12 cellular contexts compared by ENCODE assay signal in the genomic region with DNA sequence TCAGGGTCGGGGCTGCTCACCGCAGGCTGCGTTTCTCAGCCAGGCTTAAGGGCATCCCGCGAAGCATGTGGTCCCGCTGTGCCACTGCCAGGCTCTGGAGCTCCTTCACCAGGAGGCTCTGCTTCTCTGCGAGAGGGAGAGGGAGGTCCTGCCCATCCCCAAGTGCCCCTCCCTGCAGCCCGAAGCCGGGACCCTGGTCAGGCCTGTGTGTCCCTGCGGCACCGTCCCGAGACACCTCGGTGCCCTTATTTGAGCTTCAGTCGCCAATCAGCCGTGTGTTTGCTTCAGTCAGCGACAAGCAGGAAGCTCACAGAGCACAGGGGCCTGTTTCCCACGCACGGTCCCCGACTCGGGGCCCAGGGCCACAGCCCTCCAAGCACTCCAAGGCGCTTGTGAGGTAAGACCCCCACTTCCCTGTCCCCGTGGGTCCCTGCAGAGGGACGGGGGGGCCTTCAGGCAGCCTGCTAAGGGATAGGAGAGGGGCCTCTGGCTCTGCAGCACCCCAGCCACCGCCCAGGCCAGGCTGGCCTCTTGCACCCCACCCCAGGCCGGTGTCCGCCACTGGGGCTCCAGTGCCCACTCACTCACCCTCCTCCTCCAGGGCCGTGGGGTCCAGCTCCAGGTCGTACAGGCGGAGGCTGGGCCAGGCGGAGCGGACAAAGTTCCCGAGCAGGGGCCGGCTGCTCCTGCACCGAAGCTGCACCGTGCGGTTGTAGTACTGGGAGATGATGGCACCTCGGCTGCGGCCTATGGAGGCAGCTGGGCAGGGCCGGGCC. TPM values are rescaled to one million over a fixed set of nuclear protein-coding genes. Genes with fewer than 3 reads are reported as not detected.
DNase-seq lines count a peak whose midpoint lies in the region; ATAC-seq, FAIRE-seq and TF ChIP-seq lines count a peak whose summit lies in the region.
"Had no signal": no experiment of that assay in that cellular context is flagged by ENCODE, and none has a peak within 500 bp of the region (broad histone marks: within the 10 kb centered on the region; RNA-seq: fewer than 3 reads in every experiment).

No MANE protein-coding gene starts in this region.

- TF ChIP-seq CTCF in DOHH2 (IDR thresholded peaks at IDR 0.05; ENCODE audit: low read depth, low read length, poor library complexity, severe bottlenecking) (no peak), K562 (IDR thresholded peaks at IDR 0.05 in 2 of 3, conservative IDR thresholded peaks at IDR 0.05 in 1 of 3; ENCODE audit: insufficient read depth in 2 of 3, low read depth in 1 of 3, low read length in 3 of 3) (no peak), psoas muscle (IDR thresholded peaks at IDR 0.05) (no peak)

- H2AFZ ChIP-seq in K562 (ENCODE audit: low read depth, low read length), result no peak overlapping the region

- peaks cover 88% of the 10 kb centered on the region for H3K4me1 ChIP-seq in DOHH2 (ENCODE audit: control insufficient read depth, low read length)
- H3K4me1 ChIP-seq in NT2/D1 (ENCODE audit: insufficient read depth, insufficient read length), result peaks cover 37% of the 10 kb centered on the region
- peaks cover 22 to 85% of the 10 kb centered on the region in 2 experiments for H3K4me1 ChIP-seq in K562 (replicated peaks in 1 of 2; ENCODE audit: control insufficient read depth in 2 of 2, insufficient read depth in 2 of 2, low read length in 2 of 2)
- H3K4me1 ChIP-seq in psoas muscle, result peaks cover 9% of the 10 kb centered on the region

- no TSS peak for BruUV-seq in K562 (replicated peaks; lab: Mats Ljungman, UMichigan)

- ATAC-seq in K562 (no peak), psoas muscle (no peak)
- ATAC-seq in activated CD4-positive, CD25-positive, alpha-beta regulatory T cell treated with anti-CD3 and anti-CD28 coated beads, Interleukin-2, amount 50 U/mL, for 24 hours, result no peak

- no peak for TF ChIP-seq POLR2A in K562 (conservative IDR thresholded peaks at IDR 0.05)

- H3K9me1 ChIP-seq in K562 (ENCODE audit: control insufficient read depth, insufficient read depth, low read length), result no peaks in the 10 kb centered on the region

- no peak for FAIRE-seq in K562 (lab: Jason Lieb, UNC)
- FAIRE-seq: colon, HTR-8/SVneo had no signal

- POLR2A ChIA-PET in K562 (lab: Yijun Ruan, JAX), result interaction anchor here (0.8 kb wide), 1 partner anchor 11 kb away, joined by 3 read pairs; no protein-coding TSS in a partner anchor

- WGBS in K562 (ENCODE audit: insufficient coverage, low coverage, missing lambda C conversion rate), result 96% methylated on average over 25 of the region's 39 CpGs
- 78 to 87% (median 80%) methylated on average over 33 to 39 of the region's 39 CpGs for WGBS in psoas muscle, 3 donors

- no peak for DNase-seq in NT2/D1 (ENCODE audit: low read depth, low spot score)
- DNase-seq in K562 (ENCODE audit: extremely low read depth in 1 of 4, low spot score in 3 of 4), result no peak
- DNase-seq in psoas muscle, result peak in 1 of 2 donors; percentile 52
- DNase-seq in inferior parietal cortex (ENCODE audit: extremely low spot score), result no peak
- no peak for DNase-seq in D341Med (ENCODE audit: low spot score)
- DNase-seq in NCI-H345 treated with DMSO at 0.1 percent for 48 hours (lab: John Stamatoyannopoulos, UW; ENCODE audit: unreplicated experiment), result no peak
- DNase-seq: H7 had no signal

- H3K9me2 ChIP-seq in DOHH2 (replicated peaks; ENCODE audit: control insufficient read depth, low read length), result no peaks in the 10 kb centered on the region

- peaks cover 86% of the 10 kb centered on the region for H3K79me2 ChIP-seq in DOHH2 (ENCODE audit: control insufficient read depth, low read length)
- peaks cover 80% of the 10 kb centered on the region for H3K79me2 ChIP-seq in K562 (ENCODE audit: control insufficient read depth, insufficient read depth, low read length)

- H3K9me3 ChIP-seq in DOHH2 (ENCODE audit: control insufficient read depth, insufficient read depth, low read length), result no peaks in the 10 kb centered on the region
- no peaks in the 10 kb centered on the region for H3K9me3 ChIP-seq in NT2/D1 (ENCODE audit: insufficient read depth, low read length)
- H3K9me3 ChIP-seq in K562 (replicated peaks; ENCODE audit: control insufficient read depth, insufficient read depth, low read depth, low read length), result no peaks in the 10 kb centered on the region
- no peaks in the 10 kb centered on the region for H3K9me3 ChIP-seq in psoas muscle
- H3K9me3 ChIP-seq: thoracic aorta had no signal

- CTCF ChIA-PET in K562 (lab: Yijun Ruan, JAX; ENCODE audit: low intra/inter-chr PET ratio), result no interaction called here

- peaks cover 16% of the 10 kb centered on the region for H3F3A ChIP-seq in DOHH2 (ENCODE audit: control insufficient read depth, insufficient read depth)

- in situ Hi-C loops in K562 (cut with MboI), result no loop called here

- TF ChIP-seq EP300 in K562 (IDR thresholded peaks at IDR 0.05; ENCODE audit: low read length), result no peak

- no peak for TF ChIP-seq RAD21 in K562 (CRISPR knock-in tag; conservative IDR thresholded peaks at IDR 0.05 in 1 of 2, IDR thresholded peaks at IDR 0.05 in 1 of 2)

- H3K4me3 ChIP-seq in DOHH2 (ENCODE audit: low read length) (peak overlapping the region; percentile 95), NT2/D1 (ENCODE audit: insufficient read length, low read depth) (no peak overlapping the region), K562 (no peak overlapping the region), psoas muscle (peak overlapping the region; percentile 11)
- H3K4me3 ChIP-seq: thoracic aorta had no signal

- H3K27ac ChIP-seq in DOHH2 (ENCODE audit: low read depth, low read length), result peak overlapping the region; percentile 90
- H3K27ac ChIP-seq in K562 (ENCODE audit: extremely low read depth, low read depth, low read length), result no peak overlapping the region; the same call in 2 of the 3 replicates
- no peak overlapping the region for H3K27ac ChIP-seq in psoas muscle
- H3K27ac ChIP-seq: thoracic aorta had no signal

- H3K4me2 ChIP-seq in DOHH2 (ENCODE audit: low read length), result peak overlapping the region; percentile 99
- H3K4me2 ChIP-seq in K562 (ENCODE audit: insufficient read depth, low read length), result no peak overlapping the region

- H3K9ac ChIP-seq in NT2/D1 (ENCODE audit: insufficient read length, low read depth), result peak overlapping the region; percentile 63
- peak overlapping the region; percentile 82 to 95; a peak in 3 of 4 replicates for H3K9ac ChIP-seq in K562 (ENCODE audit: insufficient read depth in 1 of 2, low read depth in 2 of 2, low read length in 2 of 2)

- H3K36me3 ChIP-seq in DOHH2 (ENCODE audit: control insufficient read depth, low read length) (peaks cover 70% of the 10 kb centered on the region), NT2/D1 (ENCODE audit: insufficient read depth, insufficient read length, low read length) (peaks cover 61% of the 10 kb centered on the region), K562 (ENCODE audit: control insufficient read depth, insufficient read depth, low read length) (peaks cover 68% of the 10 kb centered on the region), psoas muscle (ENCODE audit: insufficient read depth in 1 of 2, low read depth in 1 of 2) (no peaks in the 10 kb centered on the region)
- H3K36me3 ChIP-seq: thoracic aorta had no signal

- no peaks in the 10 kb centered on the region for H4K20me1 ChIP-seq in DOHH2 (ENCODE audit: control insufficient read depth, insufficient read depth, low read depth, low read length)
- H4K20me1 ChIP-seq in K562 (replicated peaks; ENCODE audit: control insufficient read depth, insufficient read depth, low read length), result no peaks in the 10 kb centered on the region; the same call in 1 of the 2 replicates

- H3K27me3 ChIP-seq in DOHH2 (ENCODE audit: control insufficient read depth, low read length), result no peaks in the 10 kb centered on the region
- H3K27me3 ChIP-seq in NT2/D1 (ENCODE audit: insufficient read depth, insufficient read length), result no peaks in the 10 kb centered on the region
- no peaks in the 10 kb centered on the region for H3K27me3 ChIP-seq in K562 (ENCODE audit: control insufficient read depth in 2 of 2, insufficient read depth in 2 of 2, low read length in 2 of 2)
- peaks cover 0 to 35% (median 11%) of the 10 kb centered on the region in 3 donors for H3K27me3 ChIP-seq in psoas muscle (ENCODE audit: insufficient read depth in 3 of 3, low read length in 2 of 3)

- intact Hi-C loops in K562 (cut with micrococcal nuclease) (loop anchor here (5.0 kb wide), 1 partner anchor 42 kb away; the partner anchor contains the start of gene SYNGR2), psoas muscle (cut with DNase I) (no loop called here)

RNA-seq across cellular contexts. Expression of gene TMC6, which starts 3.2 kb away (rescaled TPM):
- total RNA-seq in K562 (2011; cell fraction: chromatin; rRNA removed; ENCODE audit: low replicate concordance), result 470 and 1,385 TPM in 2 replicates
- total RNA-seq in K562 (2011; cell fraction: nucleolus; rRNA removed), result 924 and 982 TPM in 2 replicates
- 574 and 584 TPM in 2 replicates for total RNA-seq in K562 (2011; cell fraction: nucleoplasm; rRNA removed)
- 183 and 200 TPM in 2 replicates for total RNA-seq in K562 (2014; rRNA removed)
- 30.2 and 33.0 TPM in 2 replicates for total RNA-seq in K562 (2014; rRNA removed; fragmentation: Illumina TruSeq; extraction: Trizol)
- total RNA-seq in K562 (2015; rRNA removed; fragmentation: Illumina TruSeq; extraction: Trizol), result 64.8 and 66.9 TPM in 2 replicates
- total RNA-seq in K562 (2021), result 304 and 351 TPM in 2 replicates
- 66.9 and 116 TPM in 2 replicates for polyA plus RNA-seq in K562 (2011; rRNA removed)
- polyA plus RNA-seq in K562 (2011; cell fraction: cytosol; rRNA removed), result 66.0 and 200 TPM in 2 replicates
- polyA plus RNA-seq in K562 (2011; cell fraction: nucleus; rRNA removed), result 537 and 1,067 TPM in 2 replicates
- polyA plus RNA-seq in K562 (2012), result 156 and 191 TPM in 2 replicates
- polyA plus RNA-seq in K562 (2014; fragmentation: Illumina TruSeq; extraction: Trizol), result 36.6 and 87.5 TPM in 2 replicates
- 1 to 10 TPM; 4.1 to 8.2 TPM for polyA plus RNA-seq in K562 (2014; fragmentation: Nextera tagmentation; extraction: Ambion mirVana)
- polyA plus RNA-seq in K562 (2014; rRNA removed), result 201 and 246 TPM in 2 replicates
- polyA minus RNA-seq in K562 (2011; rRNA and poly(A)+ RNA removed), result 21.1 and 34.2 TPM in 2 replicates
- 97.7 and 104 TPM in 2 replicates for polyA minus RNA-seq in K562 (2011; cell fraction: cytosol; rRNA and poly(A)+ RNA removed)
- 176 and 224 TPM in 2 replicates for polyA minus RNA-seq in K562 (2011; cell fraction: nucleus; rRNA and poly(A)+ RNA removed)
- 10 to 100 TPM in 1 of 4 donors, 1 to 10 TPM in 3; 6.1 to 11.0 (median 7.9) TPM for total RNA-seq in psoas muscle
- polyA plus RNA-seq in psoas muscle, result 1 to 10 TPM; 2.7 to 3.9 (median 2.8) TPM

RNA-seq across cellular contexts. Expression of gene TMC8, which starts 5.2 kb away (rescaled TPM):
- 23.0 and 64.6 TPM in 2 replicates for total RNA-seq in K562 (2011; cell fraction: chromatin; rRNA removed; ENCODE audit: low replicate concordance)
- 33.3 and 43.0 TPM in 2 replicates for total RNA-seq in K562 (2011; cell fraction: nucleolus; rRNA removed)
- total RNA-seq in K562 (2011; cell fraction: nucleoplasm; rRNA removed), result 24.9 and 26.8 TPM in 2 replicates
- total RNA-seq in K562 (2014; rRNA removed) (4.8 TPM in 2 replicates), K562 (2014; rRNA removed; fragmentation: Illumina TruSeq; extraction: Trizol) (1.0 and 1.3 TPM in 2 replicates), K562 (2015; rRNA removed; fragmentation: Illumina TruSeq; extraction: Trizol) (1.3 TPM in 2 replicates), K562 (2021) (8.3 and 10.3 TPM in 2 replicates), psoas muscle (1 to 10 TPM in 3 of 4 donors, under 1 TPM in 1; 0.89 to 2.8 (median 1.9) TPM)
- polyA plus RNA-seq in K562 (2011; rRNA removed) (3.5 and 6.1 TPM in 2 replicates), K562 (2014; fragmentation: Illumina TruSeq; extraction: Trizol) (2.8 and 5.7 TPM in 2 replicates), K562 (2014; fragmentation: Nextera tagmentation; extraction: Ambion mirVana) (under 1 TPM; 0.13 to 0.21 TPM), K562 (2014; rRNA removed) (4.1 and 10.9 TPM in 2 replicates), psoas muscle (under 1 TPM; 0.30 to 0.79 (median 0.43) TPM)
- polyA plus RNA-seq in K562 (2011; cell fraction: cytosol; rRNA removed), result 1.9 and 10.1 TPM in 2 replicates
- 15.8 and 47.9 TPM in 2 replicates for polyA plus RNA-seq in K562 (2011; cell fraction: nucleus; rRNA removed)
- 7.4 and 8.2 TPM in 2 replicates for polyA plus RNA-seq in K562 (2012)
- polyA minus RNA-seq in K562 (2011; rRNA and poly(A)+ RNA removed), result 2.4 and 2.5 TPM in 2 replicates
- 2.2 and 4.6 TPM in 2 replicates for polyA minus RNA-seq in K562 (2011; cell fraction: cytosol; rRNA and poly(A)+ RNA removed)
- 9.6 and 12.8 TPM in 2 replicates for polyA minus RNA-seq in K562 (2011; cell fraction: nucleus; rRNA and poly(A)+ RNA removed)

RNA-seq across cellular contexts. Expression of gene C17orf99, which starts 20.9 kb away (rescaled TPM):
- 66.4 and 86.5 TPM in 2 replicates for total RNA-seq in K562 (2011; cell fraction: chromatin; rRNA removed; ENCODE audit: low replicate concordance)
- total RNA-seq in K562 (2011; cell fraction: nucleolus; rRNA removed), result 51.9 and 66.7 TPM in 2 replicates
- 36.2 and 47.7 TPM in 2 replicates for total RNA-seq in K562 (2011; cell fraction: nucleoplasm; rRNA removed)
- total RNA-seq in K562 (2014; rRNA removed) (16.8 and 17.3 TPM in 2 replicates), K562 (2014; rRNA removed; fragmentation: Illumina TruSeq; extraction: Trizol) (7.1 and 7.5 TPM in 2 replicates), K562 (2015; rRNA removed; fragmentation: Illumina TruSeq; extraction: Trizol) (4.0 and 5.8 TPM in 2 replicates), K562 (2021) (16.4 and 18.9 TPM in 2 replicates), psoas muscle (not detected)
- polyA plus RNA-seq in K562 (2011; rRNA removed) (15.9 and 16.2 TPM in 2 replicates), K562 (2014; fragmentation: Illumina TruSeq; extraction: Trizol) (14.3 and 20.0 TPM in 2 replicates), K562 (2014; fragmentation: Nextera tagmentation; extraction: Ambion mirVana) (1 to 10 TPM; 4.1 to 7.7 TPM), K562 (2014; rRNA removed) (16.4 and 19.9 TPM in 2 replicates), psoas muscle (not detected)
- polyA plus RNA-seq in K562 (2011; cell fraction: cytosol; rRNA removed), result 11.8 and 31.5 TPM in 2 replicates
- polyA plus RNA-seq in K562 (2011; cell fraction: nucleus; rRNA removed), result 30.9 and 68.9 TPM in 2 replicates
- 4.7 and 6.4 TPM in 2 replicates for polyA plus RNA-seq in K562 (2012)
- polyA minus RNA-seq in K562 (2011; rRNA and poly(A)+ RNA removed), result 2.7 and 10.0 TPM in 2 replicates
- 6.5 and 11.1 TPM in 2 replicates for polyA minus RNA-seq in K562 (2011; cell fraction: cytosol; rRNA and poly(A)+ RNA removed)
- polyA minus RNA-seq in K562 (2011; cell fraction: nucleus; rRNA and poly(A)+ RNA removed), result 5.6 and 11.8 TPM in 2 replicates
- total RNA-seq: H7, thoracic aorta had no signal

RNA-seq across cellular contexts. Expression of gene SYNGR2, which starts 43.1 kb away (rescaled TPM):
- total RNA-seq in K562 (2011; cell fraction: chromatin; rRNA removed; ENCODE audit: low replicate concordance), result 68.6 and 254 TPM in 2 replicates
- 327 and 339 TPM in 2 replicates for total RNA-seq in K562 (2011; cell fraction: nucleolus; rRNA removed)
- 222 and 253 TPM in 2 replicates for total RNA-seq in K562 (2011; cell fraction: nucleoplasm; rRNA removed)
- 87.8 and 120 TPM in 2 replicates for total RNA-seq in K562 (2014; rRNA removed)
- total RNA-seq in K562 (2014; rRNA removed; fragmentation: Illumina TruSeq; extraction: Trizol), result 29.7 and 44.9 TPM in 2 replicates
- 68.0 and 68.2 TPM in 2 replicates for total RNA-seq in K562 (2015; rRNA removed; fragmentation: Illumina TruSeq; extraction: Trizol)
- 173 and 185 TPM in 2 replicates for total RNA-seq in K562 (2021)
- polyA plus RNA-seq in K562 (2011; rRNA removed), result 159 and 208 TPM in 2 replicates
- 393 and 921 TPM in 2 replicates for polyA plus RNA-seq in K562 (2011; cell fraction: cytosol; rRNA removed)
- 163 and 222 TPM in 2 replicates for polyA plus RNA-seq in K562 (2011; cell fraction: nucleus; rRNA removed)
- 104 and 149 TPM in 2 replicates for polyA plus RNA-seq in K562 (2012)
- 167 and 172 TPM in 2 replicates for polyA plus RNA-seq in K562 (2014; fragmentation: Illumina TruSeq; extraction: Trizol)
- polyA plus RNA-seq in K562 (2014; fragmentation: Nextera tagmentation; extraction: Ambion mirVana), result 1 to 10 TPM; 1.4 to 7.6 TPM
- polyA plus RNA-seq in K562 (2014; rRNA removed), result 140 and 156 TPM in 2 replicates
- 64.8 and 150 TPM in 2 replicates for polyA minus RNA-seq in K562 (2011; rRNA and poly(A)+ RNA removed)
- polyA minus RNA-seq in K562 (2011; cell fraction: cytosol; rRNA and poly(A)+ RNA removed), result 129 and 147 TPM in 2 replicates
- polyA minus RNA-seq in K562 (2011; cell fraction: nucleus; rRNA and poly(A)+ RNA removed), result 33.9 and 38.4 TPM in 2 replicates
- 100 to 1,000 TPM; 134 to 313 (median 192) TPM for total RNA-seq in psoas muscle
- 100 to 1,000 TPM in 2 of 3 donors, 10 to 100 TPM in 1; 61.7 to 181 (median 120) TPM for polyA plus RNA-seq in psoas muscle

Comparison
In these comparisons a context has a peak if more than half of its experiments do, and no peak if none do; other contexts are left out.
1. H3K4me3 ChIP-seq: peak in DOHH2 (single experiment) and psoas muscle (single experiment); none in NT2/D1 (single experiment) and K562 (single experiment).
2. RNA of gene C17orf99, which starts 20.9 kb away (total RNA-seq): 4.0 to 86.5 TPM in K562; not detected in psoas muscle; every median in the first group is over 4 times any median in the second.